ENCODE assay signal across 23 cellular contexts in genomic region chr19:28024920-28025319, GRCh38.
A peak's percentile ranks its signal among the peaks of the same experiment; 100 is the strongest.
DNase-seq lines count a peak whose midpoint lies in the region; ATAC-seq and TF ChIP-seq lines count a peak whose summit lies in the region.
"Had no signal": no experiment of that assay in that cellular context is flagged by ENCODE, and none has a peak within 500 bp of the region (broad histone marks: within the 10 kb centered on the region; RNA-seq: fewer than 3 reads in every experiment).

No MANE protein-coding gene starts in this region.

- H4K8ac ChIP-seq in mesenchymal stem cell (ENCODE audit: low read length) = no peak overlapping the region

- H2BK120ac ChIP-seq in mesenchymal stem cell (ENCODE audit: low read depth, low read length) = no peak overlapping the region

- no peak overlapping the region for H4K91ac ChIP-seq in mesenchymal stem cell (ENCODE audit: low read length)

- no peak overlapping the region for H3K4ac ChIP-seq in mesenchymal stem cell (ENCODE audit: low read depth in 1 of 2, low read length in 2 of 2)

- H3K27me3 ChIP-seq in right atrium auricular region = no peaks in the 10 kb centered on the region
- H3K27me3 ChIP-seq in right cardiac atrium (ENCODE audit: control insufficient read depth, insufficient read depth) = no peaks in the 10 kb centered on the region
- H3K27me3 ChIP-seq in mesenchymal stem cell (ENCODE audit: control insufficient read depth in 1 of 2, insufficient read depth in 1 of 2, low read length in 2 of 2) = peaks cover 0 to 14% of the 10 kb centered on the region in 2 experiments
- H3K27me3 ChIP-seq: BE2C, BLaER1 had no signal

- no peak overlapping the region for H2BK12ac ChIP-seq in mesenchymal stem cell (ENCODE audit: low read length in 2 of 2)

- TF ChIP-seq CTCF in right atrium auricular region (IDR thresholded peaks at IDR 0.05) = no peak
- no peak for TF ChIP-seq CTCF in mucosa of descending colon (IDR thresholded peaks at IDR 0.05)

- H3K14ac ChIP-seq in mesenchymal stem cell (ENCODE audit: low read length in 2 of 2) = no peak overlapping the region

- intact Hi-C loops in right cardiac atrium (cut with DNase I) (no loop called here), mucosa of descending colon (cut with DNase I, micrococcal nuclease) (no loop called here)

- H3K23ac ChIP-seq in mesenchymal stem cell (ENCODE audit: low read length in 2 of 2) = no peak overlapping the region

- 79% methylated on average over 3 of the region's 3 CpGs for WGBS in right cardiac atrium
- 50% methylated on average over 2 of the region's 3 CpGs for WGBS in mesenchymal stem cell

- no peak overlapping the region for H3K18ac ChIP-seq in mesenchymal stem cell (ENCODE audit: low read depth in 1 of 2, low read length in 2 of 2)

- H2BK5ac ChIP-seq in mesenchymal stem cell (ENCODE audit: low read depth, low read length, poor library complexity, severe bottlenecking) = no peak overlapping the region

- no peak overlapping the region for H3K27ac Mint-ChIP-seq in activated naive CD4-positive, alpha-beta T cell treated with anti-CD3 and anti-CD28 coated beads, Interleukin-2, amount 50 U/mL, for 72 hours
- H3K27ac Mint-ChIP-seq: CD14-positive monocyte; CD4-positive, alpha-beta memory T cell; CD4-positive, CD25-positive, alpha-beta regulatory T cell; CD8-positive, alpha-beta memory T cell had no signal

- DNase-seq in right atrium auricular region (ENCODE audit: low spot score) = peak; percentile 7
- DNase-seq in right cardiac atrium = no peak
- no peak for DNase-seq in mesenchymal stem cell
- DNase-seq in mucosa of descending colon = no peak
- no peak for DNase-seq in activated naive CD4-positive, alpha-beta T cell treated with anti-CD3 and anti-CD28 coated beads, Interleukin-2, amount 50 U/mL, for 72 hours (ENCODE audit: low spot score in 2 of 2)
- DNase-seq: ACHN; BE2C; C1 segment of cervical spinal cord; CD4-positive, alpha-beta memory T cell; CD4-positive, CD25-positive, alpha-beta regulatory T cell; CD8-positive, alpha-beta memory T cell; COR-L47; DMS 273 treated with DMSO at 0.1 percent for 48 hours; DMS153; DMS53; DMS79; DND-41; EL; GDM1 had no signal

- H3K79me1 ChIP-seq in mesenchymal stem cell (replicated peaks; ENCODE audit: low read length, poor library complexity, severe bottlenecking) = no peaks in the 10 kb centered on the region

- no peak overlapping the region for H3K4me2 ChIP-seq in mesenchymal stem cell (ENCODE audit: low read length, poor library complexity, severe bottlenecking)
- H3K4me2 ChIP-seq: BLaER1 had no signal

- no peaks in the 10 kb centered on the region for H3K36me3 ChIP-seq in right atrium auricular region
- no peaks in the 10 kb centered on the region for H3K36me3 ChIP-seq in mesenchymal stem cell (ENCODE audit: control insufficient read depth in 1 of 2, insufficient read depth in 2 of 2, low read depth in 1 of 2, low read length in 2 of 2)
- H3K36me3 ChIP-seq in mucosa of descending colon (ENCODE audit: low read depth) = no peaks in the 10 kb centered on the region
- H3K36me3 ChIP-seq: BE2C, BLaER1 had no signal

- H3K9me3 Mint-ChIP-seq in activated naive CD4-positive, alpha-beta T cell treated with anti-CD3 and anti-CD28 coated beads, Interleukin-2, amount 50 U/mL, for 72 hours = peaks cover 0 to 12% of the 10 kb centered on the region in 2 donors

- peak overlapping the region; percentile 43 for H2AK5ac ChIP-seq in mesenchymal stem cell (ENCODE audit: low read length, severe bottlenecking)

- no peak overlapping the region for H3K9ac ChIP-seq in mesenchymal stem cell (ENCODE audit: low read length)
- H3K9ac ChIP-seq: BLaER1 had no signal

- no peaks in the 10 kb centered on the region for H3K36me3 Mint-ChIP-seq in activated naive CD4-positive, alpha-beta T cell treated with anti-CD3 and anti-CD28 coated beads, Interleukin-2, amount 50 U/mL, for 72 hours
- H3K36me3 Mint-ChIP-seq: CD14-positive monocyte; CD4-positive, alpha-beta memory T cell; CD4-positive, CD25-positive, alpha-beta regulatory T cell; CD8-positive, alpha-beta memory T cell had no signal

- H2BK15ac ChIP-seq in mesenchymal stem cell (ENCODE audit: low read depth, poor library complexity, severe bottlenecking) = no peak overlapping the region

- ATAC-seq in right cardiac atrium = no peak
- no peak for ATAC-seq in mucosa of descending colon
- no peak for ATAC-seq in activated naive CD4-positive, alpha-beta T cell treated with anti-CD3 and anti-CD28 coated beads, Interleukin-2, amount 50 U/mL, for 72 hours
- ATAC-seq: GM12878 had no signal

- no peaks in the 10 kb centered on the region for H3K9me3 ChIP-seq in right atrium auricular region
- no peaks in the 10 kb centered on the region for H3K9me3 ChIP-seq in right cardiac atrium (ENCODE audit: control insufficient read depth, low read length)
- no peaks in the 10 kb centered on the region for H3K9me3 ChIP-seq in mesenchymal stem cell (ENCODE audit: control insufficient read depth, low read length)
- no peaks in the 10 kb centered on the region for H3K9me3 ChIP-seq in mucosa of descending colon
- H3K9me3 ChIP-seq: BE2C, BLaER1 had no signal

- H3K4me3 ChIP-seq in right atrium auricular region (no peak overlapping the region), right cardiac atrium (ENCODE audit: low read length) (no peak overlapping the region), mesenchymal stem cell (ENCODE audit: insufficient read depth in 1 of 2, low read depth in 1 of 2, low read length in 2 of 2) (no peak overlapping the region), mucosa of descending colon (no peak overlapping the region)
- H3K4me3 ChIP-seq: BLaER1, GM12878 had no signal

- H3K4me1 ChIP-seq in right atrium auricular region (no peaks in the 10 kb centered on the region), right cardiac atrium (ENCODE audit: control insufficient read depth, insufficient read depth, low read length) (no peaks in the 10 kb centered on the region), mesenchymal stem cell (ENCODE audit: control insufficient read depth, insufficient read depth, low read depth, low read length) (peaks cover 12% of the 10 kb centered on the region), mucosa of descending colon (ENCODE audit: low read depth) (no peaks in the 10 kb centered on the region)
- H3K4me1 ChIP-seq: BE2C had no signal

- H3K27ac ChIP-seq in right atrium auricular region = no peak overlapping the region
- no peak overlapping the region for H3K27ac ChIP-seq in right cardiac atrium (ENCODE audit: low read length)
- H3K27ac ChIP-seq in mesenchymal stem cell (ENCODE audit: low read length, poor library complexity, severe bottlenecking) = no peak overlapping the region
- H3K27ac ChIP-seq: 22Rv1, BLaER1 had no signal

- H2AFZ ChIP-seq in mesenchymal stem cell (ENCODE audit: low read depth, low read length) = no peak overlapping the region
